In the genomic region with DNA sequence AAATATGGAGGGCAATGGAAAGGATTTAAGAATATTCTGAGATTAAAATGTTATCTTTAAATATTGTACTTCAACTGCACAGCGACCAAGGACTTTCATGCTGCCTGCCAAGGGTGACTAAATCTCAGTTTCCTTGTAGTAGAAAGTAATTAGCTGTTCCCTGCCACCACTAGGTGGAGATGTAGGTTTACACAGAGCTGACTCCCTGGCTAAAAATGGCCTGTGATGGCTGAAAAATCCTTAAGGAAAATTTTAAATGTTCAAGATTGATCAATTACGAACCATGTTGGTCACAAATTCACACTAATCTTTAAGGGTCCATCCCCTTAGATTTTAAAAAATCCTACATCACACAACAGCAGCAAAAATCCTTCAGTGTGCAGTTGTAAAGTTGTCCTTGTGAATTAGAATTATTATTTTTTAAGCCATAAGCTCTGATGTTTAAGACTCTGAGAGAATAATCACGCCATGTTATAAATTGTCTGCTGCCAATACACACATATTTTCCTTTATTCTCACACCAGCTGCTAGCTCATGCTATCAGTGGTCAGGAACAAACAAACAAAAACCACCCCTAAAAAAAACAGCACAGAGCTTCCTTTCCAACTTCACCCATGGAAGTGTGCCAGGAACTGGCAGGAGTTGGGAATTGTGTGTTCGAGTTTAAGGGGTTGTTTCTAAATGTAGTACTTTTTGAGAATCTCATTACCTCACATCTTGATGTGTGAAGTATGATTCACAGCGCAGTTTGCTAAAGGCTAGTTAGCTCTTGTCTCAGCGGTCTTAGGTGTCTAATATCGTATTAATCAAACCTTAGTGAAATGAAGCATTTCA, we compare ENCODE assay signal across 8 cellular contexts.
DNase-seq lines count a peak whose midpoint lies in the region; ATAC-seq and TF ChIP-seq lines count a peak whose summit lies in the region.

No MANE protein-coding gene starts in this region.

- no peaks in the 10 kb centered on the region for H3K9me3 ChIP-seq in thoracic aorta

- TF ChIP-seq CTCF in 22Rv1 (IDR thresholded peaks at IDR 0.05) (peak; percentile 87), GM12864 (IDR thresholded peaks at IDR 0.05; ENCODE audit: low read depth, low read length, missing control alignments) (peak; percentile 73), thoracic aorta (IDR thresholded peaks at IDR 0.05) (peak; percentile 66)

- H3K27ac ChIP-seq in 22Rv1: no peak overlapping the region
- H3K27ac ChIP-seq in thoracic aorta: no peak overlapping the region

- H3K36me3 ChIP-seq in thoracic aorta: no peaks in the 10 kb centered on the region

- H3K27me3 ChIP-seq in thoracic aorta (replicated peaks; ENCODE audit: insufficient read depth): no peaks in the 10 kb centered on the region

- H3K4me1 ChIP-seq in thoracic aorta (ENCODE audit: control insufficient read depth in 1 of 2, low read depth in 2 of 2): peaks cover 0 to 11% of the 10 kb centered on the region in 2 donors

- DNase-seq in GM12864 (ENCODE audit: low read depth): peak; percentile 0
- peak; percentile 56 for DNase-seq in NCI-H2171 (lab: John Stamatoyannopoulos, UW)
- DNase-seq in amniotic epithelial cell (ENCODE audit: low read depth): peak; percentile 12
- DNase-seq in iPS-NIHi11 (ENCODE audit: low spot score): peak; percentile 64
- peak; percentile 5 for DNase-seq in thoracic aorta (ENCODE audit: low spot score)

- H3K4me3 ChIP-seq in GM12864 (ENCODE audit: low read depth, low read length): no peak overlapping the region
- H3K4me3 ChIP-seq in thoracic aorta: no peak overlapping the region

- ATAC-seq in HG02870 (IDR thresholded peaks at IDR 0.05; ENCODE audit: unreplicated experiment) (peak; percentile 77), thoracic aorta (ENCODE audit: insufficient number of reproducible peaks, low FRiP score, low read depth) (no peak), GM21381 (IDR thresholded peaks at IDR 0.05; ENCODE audit: unreplicated experiment) (no peak)

Comparison
In these comparisons a context has a peak if more than half of its experiments do, and no peak if none do; other contexts are left out.
1. DNase-seq: peak in every context shown above with its lines; median percentile 64 in iPS-NIHi11; 56 in NCI-H2171; 12 in amniotic epithelial cell; 5 in thoracic aorta; 0 in GM12864.